Comparison of ENCODE assay signal across 9 cellular contexts in genomic region chr5:72246239-72246580, GRCh38.
A peak's percentile ranks its signal among the peaks of the same experiment; 100 is the strongest.
DNase-seq lines count a peak whose midpoint lies in the region; ATAC-seq and TF ChIP-seq lines count a peak whose summit lies in the region.
"Had no signal": no experiment of that assay in that cellular context is flagged by ENCODE, and none has a peak within 500 bp of the region (broad histone marks: within the 10 kb centered on the region; RNA-seq: fewer than 3 reads in every experiment).

No MANE protein-coding gene starts in this region.

- CTCF ChIA-PET in PC-3 (lab: Charles Lee): interaction anchor here (1.4 kb wide), 1 partner anchor 62 kb away, joined by 5 read pairs; no protein-coding TSS in a partner anchor

- H2AFZ ChIP-seq in PC-3 (ENCODE audit: low read length): no peak overlapping the region
- no peak overlapping the region for H2AFZ ChIP-seq in fibroblast of lung (ENCODE audit: low read length)

- no peaks in the 10 kb centered on the region for H3K27me3 ChIP-seq in HAP-1 (ENCODE audit: low read depth)
- no peaks in the 10 kb centered on the region for H3K27me3 ChIP-seq in PC-3 (ENCODE audit: low read length)
- H3K27me3 ChIP-seq in fibroblast of lung (ENCODE audit: control insufficient read depth, insufficient read depth, low read length): no peaks in the 10 kb centered on the region
- H3K27me3 ChIP-seq in stomach smooth muscle (ENCODE audit: control insufficient read depth in 1 of 2, insufficient read depth in 2 of 2, low read length in 2 of 2): no peaks in the 10 kb centered on the region
- H3K27me3 ChIP-seq: tibial nerve had no signal

- H3K36me3 ChIP-seq in HAP-1 (replicated peaks) (no peaks in the 10 kb centered on the region), PC-3 (ENCODE audit: low read depth, low read length) (no peaks in the 10 kb centered on the region), fibroblast of lung (ENCODE audit: control insufficient read depth, insufficient read depth, low read length) (no peaks in the 10 kb centered on the region), stomach smooth muscle (ENCODE audit: control insufficient read depth in 2 of 2, insufficient read depth in 2 of 2, low read length in 2 of 2) (no peaks in the 10 kb centered on the region)
- H3K36me3 ChIP-seq: tibial nerve had no signal

- DNase-seq in HAP-1 (ENCODE audit: low spot score in 2 of 2): peak; percentile 16 to 76
- no peak for DNase-seq in PC-3
- DNase-seq in fibroblast of lung (ENCODE audit: low read depth in 2 of 2): peak in 1 of 2 donors; percentile 46
- DNase-seq in kidney glomerular epithelial cell (lab: John Stamatoyannopoulos, UW): no peak
- DNase-seq: NCI-H1092 had no signal

- in situ Hi-C loops in HAP-1 (cut with MboI; ENCODE audit: low sequenced_read_pairs): loop anchor here (10.0 kb wide), 1 partner anchor 101 kb away; no protein-coding TSS in a partner anchor

- TF ChIP-seq CTCF in PC-3 (conservative IDR thresholded peaks at IDR 0.05; ENCODE audit: low read depth, low read length) (no peak), fibroblast of lung (conservative IDR thresholded peaks at IDR 0.05 in 1 of 2, IDR thresholded peaks at IDR 0.05 in 1 of 2; ENCODE audit: low read depth in 1 of 2, low read length in 2 of 2) (no peak)

- H3K4me2 ChIP-seq in PC-3 (ENCODE audit: low read length) (peak overlapping the region; percentile 78), fibroblast of lung (ENCODE audit: extremely low read depth, insufficient read depth, low read length) (peak overlapping the region; percentile 32)

- H3K27ac ChIP-seq in PC-3 (ENCODE audit: low read length) (peak overlapping the region; percentile 96), fibroblast of lung (ENCODE audit: insufficient read depth, low read length) (no peak overlapping the region), stomach smooth muscle (ENCODE audit: low read length) (peak overlapping the region; percentile 81)

- peaks cover 25% of the 10 kb centered on the region for H3K79me2 ChIP-seq in PC-3 (ENCODE audit: low read length)
- H3K79me2 ChIP-seq in fibroblast of lung (ENCODE audit: control insufficient read depth, insufficient read depth, low read length): peaks cover 2% of the 10 kb centered on the region

- intact Hi-C loops in PC-3 (cut with micrococcal nuclease): loop anchor here (2.0 to 10.0 kb wide), 4 partner anchors 36 to 469 kb away; no protein-coding TSS in a partner anchor

- peaks cover 13% of the 10 kb centered on the region for H3F3A ChIP-seq in PC-3 (ENCODE audit: low read length, unreplicated experiment)

- POLR2A ChIA-PET in PC-3 (lab: Charles Lee; ENCODE audit: unreplicated experiment): interaction anchor here (0.7 kb wide), 1 partner anchor 674 kb away, joined by 8 read pairs; no protein-coding TSS in a partner anchor

- no TSS peak for BruUV-seq in PC-3 (replicated peaks; lab: Mats Ljungman, UMichigan)

- H3K9me2 ChIP-seq in PC-3 (replicated peaks; ENCODE audit: low read length): no peaks in the 10 kb centered on the region

- ATAC-seq in PC-3: no peak
- ATAC-seq in GM21529 (IDR thresholded peaks at IDR 0.05; ENCODE audit: unreplicated experiment): no peak
- no peak for ATAC-seq in GM18517 (IDR thresholded peaks at IDR 0.05; ENCODE audit: unreplicated experiment)

- H3K9me3 ChIP-seq in HAP-1 (no peaks in the 10 kb centered on the region), PC-3 (ENCODE audit: low read length) (no peaks in the 10 kb centered on the region), fibroblast of lung (ENCODE audit: control insufficient read depth, insufficient read depth, low read depth, low read length) (no peaks in the 10 kb centered on the region), stomach smooth muscle (ENCODE audit: control insufficient read depth in 2 of 2, low read length in 2 of 2) (no peaks in the 10 kb centered on the region)
- H3K9me3 ChIP-seq: tibial nerve had no signal

- no peak overlapping the region for H3K4me3 ChIP-seq in HAP-1
- no peak overlapping the region for H3K4me3 ChIP-seq in PC-3 (ENCODE audit: low read length)
- no peak overlapping the region for H3K4me3 ChIP-seq in fibroblast of lung (replicated peaks in 1 of 4; ENCODE audit: control extremely low read depth in 1 of 4, insufficient read depth in 1 of 4, low read depth in 3 of 4, low read length in 4 of 4)
- H3K4me3 ChIP-seq in stomach smooth muscle (ENCODE audit: low read length in 2 of 2): peak overlapping the region; percentile 2 to 16
- H3K4me3 ChIP-seq: tibial nerve had no signal

- peak overlapping the region; percentile 64 for H3K9ac ChIP-seq in PC-3 (ENCODE audit: low read length)
- H3K9ac ChIP-seq in fibroblast of lung (ENCODE audit: insufficient read depth, low read length): no peak overlapping the region
- H3K9ac ChIP-seq in stomach smooth muscle (ENCODE audit: low read length in 2 of 2): peak overlapping the region in 1 of 2 donors; percentile 23

- H4K20me1 ChIP-seq in PC-3 (ENCODE audit: low read length) (no peaks in the 10 kb centered on the region), fibroblast of lung (ENCODE audit: control insufficient read depth, extremely low read depth, insufficient read depth, low read length) (no peaks in the 10 kb centered on the region)

- peaks cover 37% of the 10 kb centered on the region for H3K4me1 ChIP-seq in HAP-1
- peaks cover 42% of the 10 kb centered on the region for H3K4me1 ChIP-seq in PC-3 (ENCODE audit: insufficient read depth, low read length)
- peaks cover 21% of the 10 kb centered on the region for H3K4me1 ChIP-seq in fibroblast of lung (ENCODE audit: control insufficient read depth, extremely low read depth, insufficient read depth, low read length)
- peaks cover 34% of the 10 kb centered on the region for H3K4me1 ChIP-seq in stomach smooth muscle (ENCODE audit: control insufficient read depth, insufficient read depth, low read length)

Comparison
In these comparisons a context has a peak if more than half of its experiments do, and no peak if none do; other contexts are left out.
1. DNase-seq: peak in HAP-1 (2 of 2); none in PC-3 (single experiment) and kidney glomerular epithelial cell (single experiment).
2. H3K4me3 ChIP-seq: peak in stomach smooth muscle (2 of 2); none in HAP-1 (single experiment), PC-3 (single experiment) and fibroblast of lung (0 of 4).